Comparison of ENCODE assay signal across 8 cellular contexts in genomic region chrX:153724252-153725038, GRCh38. TPM values are rescaled to one million over a fixed set of nuclear protein-coding genes. Genes with fewer than 3 reads are reported as not detected.
DNase-seq lines count a peak whose midpoint lies in the region; ATAC-seq and TF ChIP-seq lines count a peak whose summit lies in the region.

Gene ABCD1, plus strand, starts transcription at chrX:153724856. Its CDS starts 411 bp downstream, at chrX:153725267.
Gene BCAP31, minus strand, starts transcription at chrX:153724387. Its CDS starts 1,143 bp downstream, at chrX:153723244.

- POLR2A ChIA-PET in GM10248 (lab: Yijun Ruan, JAX) = no interaction called here

- CTCF ChIA-PET in GM10248 (lab: Yijun Ruan, JAX) = interaction anchor here (1.5 kb wide), 1 partner anchor 57 kb away, joined by 3 read pairs; no protein-coding TSS in a partner anchor

- H3K4me3 ChIP-seq in tibial nerve = peak within 1 kb of the TSS; percentile 58 to 83 (median 70)

- H3K27ac ChIP-seq in tibial nerve = peak within 1 kb of the TSS; percentile 82 to 92 (median 90)

- H3K9me3 ChIP-seq in tibial nerve = no peaks in the 10 kb centered on the region

- H3K36me3 ChIP-seq in tibial nerve = peaks cover 0 to 15% (median 0%) of the 10 kb centered on the region in 3 donors

- H3K4me1 ChIP-seq in tibial nerve = peaks cover 0 to 54% (median 38%) of the 10 kb centered on the region in 4 donors

- peak; percentile 58 for ATAC-seq in HG02588 (IDR thresholded peaks at IDR 0.05; ENCODE audit: unreplicated experiment)
- ATAC-seq in activated naive CD8-positive, alpha-beta T cell treated with anti-CD3 and anti-CD28 coated beads, Interleukin-2, amount 50 U/mL, for 24 hours = peak; percentile 74

- peaks cover 11% of the 10 kb centered on the region for H3K36me3 Mint-ChIP-seq in activated naive CD8-positive, alpha-beta T cell treated with anti-CD3 and anti-CD28 coated beads, Interleukin-2, amount 50 U/mL, for 24 hours (ENCODE audit: low read depth)

- TF ChIP-seq CTCF in GM10248 (IDR thresholded peaks at IDR 0.05; ENCODE audit: control extremely low read depth, extremely low read depth, low read depth, missing control alignments) = no peak
- TF ChIP-seq CTCF in tibial nerve (IDR thresholded peaks at IDR 0.05) = no peak

- peak within 1 kb of the TSS; percentile 81 for H3K27ac Mint-ChIP-seq in activated naive CD8-positive, alpha-beta T cell treated with anti-CD3 and anti-CD28 coated beads, Interleukin-2, amount 50 U/mL, for 24 hours

- DNase-seq in GM10248 (ENCODE audit: extremely low spot score) = peak; percentile 94
- DNase-seq in NCI-H1092 treated with DMSO at 0.1 percent for 48 hours (lab: John Stamatoyannopoulos, UW) = peak; percentile 90
- peak; percentile 85 for DNase-seq in SW480 (ENCODE audit: low spot score)
- DNase-seq in activated naive CD8-positive, alpha-beta T cell treated with anti-CD3 and anti-CD28 coated beads, Interleukin-2, amount 50 U/mL, for 24 hours = peak; percentile 89
- peak; percentile 94 for DNase-seq in cardiac septum (ENCODE audit: low spot score)
- DNase-seq in pons (ENCODE audit: low spot score) = peak; percentile 80
- peak; percentile 76 to 77 for DNase-seq in tibial nerve (ENCODE audit: low spot score in 2 of 2)

- no peaks in the 10 kb centered on the region for H3K27me3 Mint-ChIP-seq in activated naive CD8-positive, alpha-beta T cell treated with anti-CD3 and anti-CD28 coated beads, Interleukin-2, amount 50 U/mL, for 24 hours

- TF ChIP-seq EP300 in tibial nerve (IDR thresholded peaks at IDR 0.05) = peak in 1 of 2 donors; percentile 24

- peaks cover 25% of the 10 kb centered on the region for H3K4me1 Mint-ChIP-seq in activated naive CD8-positive, alpha-beta T cell treated with anti-CD3 and anti-CD28 coated beads, Interleukin-2, amount 50 U/mL, for 24 hours

- H3K27me3 ChIP-seq in tibial nerve = no peaks in the 10 kb centered on the region

- peak; percentile 61 to 64 for TF ChIP-seq POLR2A in tibial nerve (IDR thresholded peaks at IDR 0.05)

- H3K4me3 Mint-ChIP-seq in activated naive CD8-positive, alpha-beta T cell treated with anti-CD3 and anti-CD28 coated beads, Interleukin-2, amount 50 U/mL, for 24 hours = peak within 1 kb of the TSS; percentile 87

- intact Hi-C loops in cardiac septum (cut with DNase I) = loop anchor here (5.0 kb wide), 1 partner anchor 117 kb away; no protein-coding TSS in a partner anchor

- H3K9me3 Mint-ChIP-seq in activated naive CD8-positive, alpha-beta T cell treated with anti-CD3 and anti-CD28 coated beads, Interleukin-2, amount 50 U/mL, for 24 hours = no peaks in the 10 kb centered on the region

- 0 to 29% methylated on average over 2 to 25 of the region's 88 CpGs for WGBS in tibial nerve, 2 donors

RNA-seq across cellular contexts. Expression of gene ABCD1, which starts in this region (rescaled TPM):
- total RNA-seq in cardiac septum (15.1 TPM), tibial nerve (10 to 100 TPM; 13.0 to 36.6 (median 15.0) TPM)

RNA-seq across cellular contexts. Expression of gene BCAP31, which starts in this region (rescaled TPM):
- 98.0 TPM for total RNA-seq in cardiac septum
- 100 to 1,000 TPM in 3 of 4 donors, 10 to 100 TPM in 1; 99.0 to 126 (median 114) TPM for total RNA-seq in tibial nerve

Comparison
In these comparisons a context has a peak if more than half of its experiments do, and no peak if none do; other contexts are left out.
1. Peak in every context shown above with its lines: DNase-seq, ATAC-seq, H3K4me3 ChIP-seq and H3K27ac ChIP-seq.